Comparison of ENCODE assay signal across 14 cellular contexts in the genomic region with DNA sequence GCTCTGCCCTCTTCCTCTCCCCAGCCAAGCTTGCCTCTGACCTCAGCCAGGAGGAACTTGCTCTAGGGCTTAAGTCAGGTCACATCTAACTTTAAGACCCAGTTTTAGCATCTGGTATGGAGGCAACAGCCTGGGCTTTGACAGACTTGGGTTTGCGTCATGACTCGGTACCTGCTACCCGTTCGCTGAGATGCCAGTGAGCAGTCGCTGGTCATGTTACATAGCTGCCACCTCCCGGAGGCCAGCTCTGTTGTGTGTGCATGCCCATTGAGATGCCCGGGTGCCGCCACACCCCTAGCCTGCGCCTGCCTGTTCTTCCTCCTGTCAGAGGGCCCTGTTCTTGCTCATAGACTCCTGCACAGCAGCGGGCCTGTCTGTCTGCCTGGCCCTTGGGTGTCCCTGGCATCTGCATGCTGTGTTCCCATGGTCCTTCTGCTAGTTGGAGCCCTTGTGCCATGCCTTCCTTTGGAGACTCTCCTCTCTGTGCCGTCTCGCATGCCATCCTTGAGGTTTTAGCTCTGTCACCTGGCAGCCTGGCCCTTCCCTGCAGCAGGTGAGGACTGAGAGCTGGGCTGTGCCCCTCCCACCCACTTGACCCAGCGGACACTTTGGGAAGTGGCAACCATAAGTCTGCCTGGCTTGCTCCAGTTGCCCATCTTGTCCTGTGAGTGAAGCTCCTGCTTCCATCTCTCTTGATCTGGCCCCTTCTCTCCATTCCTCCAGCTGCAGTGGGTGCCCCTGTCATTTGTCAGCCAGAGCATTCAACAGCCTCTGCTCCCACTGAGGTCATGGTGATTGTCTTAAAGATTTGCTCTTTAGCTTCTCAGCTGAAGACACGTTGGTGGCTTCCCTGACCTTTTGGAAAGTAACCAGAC. TPM values are rescaled to one million over a fixed set of nuclear protein-coding genes. Genes with fewer than 3 reads are reported as not detected.
DNase-seq lines count a peak whose midpoint lies in the region; ATAC-seq, FAIRE-seq and TF ChIP-seq lines count a peak whose summit lies in the region.
"Had no signal": no experiment of that assay in that cellular context is flagged by ENCODE, and none has a peak within 500 bp of the region (broad histone marks: within the 10 kb centered on the region; RNA-seq: fewer than 3 reads in every experiment).

No MANE protein-coding gene starts in this region.

- POLR2A ChIA-PET in HepG2 (lab: Yijun Ruan, JAX), result interaction anchor here (1.0 to 4.7 kb wide), 2 partner anchors 25 to 65 kb away, joined by 6 to 92 read pairs; a partner anchor contains a TSS

- no peak overlapping the region for H3K9ac ChIP-seq in HepG2 (ENCODE audit: insufficient read depth, low read depth, low read length)

- TF ChIP-seq EP300 in HepG2 (IDR thresholded peaks at IDR 0.05; ENCODE audit: low read depth in 2 of 2, low read length in 2 of 2), result no peak
- no peak for TF ChIP-seq EP300 in HepG2 (CRISPR knock-in tag; IDR thresholded peaks at IDR 0.05; ENCODE audit: borderline replicate concordance)

- H3K36me3 ChIP-seq in HepG2 (replicated peaks in 1 of 2; ENCODE audit: control insufficient read depth in 1 of 2, insufficient read depth in 2 of 2, low read length in 2 of 2), result no peaks in the 10 kb centered on the region
- no peaks in the 10 kb centered on the region for H3K36me3 ChIP-seq in tibial artery
- H3K36me3 ChIP-seq: SJSA1 had no signal

- no peak for TF ChIP-seq POLR2A in HepG2 (IDR thresholded peaks at IDR 0.05; ENCODE audit: insufficient read depth in 1 of 2, low read depth in 2 of 2, low read length in 2 of 2)

- H3K27me3 ChIP-seq in HepG2 (ENCODE audit: control insufficient read depth in 1 of 2, insufficient read depth in 2 of 2, low read length in 2 of 2) (no peaks in the 10 kb centered on the region), tibial artery (no peaks in the 10 kb centered on the region)
- H3K27me3 ChIP-seq: SJSA1 had no signal

- in situ Hi-C loops in HepG2 (cut with HindIII; ENCODE audit: extremely low pct_ligation_motif_present, low pct_unique_long_range_greater_than_20kb), result no loop called here

- no peaks in the 10 kb centered on the region for H3K9me3 ChIP-seq in HepG2 (ENCODE audit: low read length)
- H3K9me3 ChIP-seq in tibial artery, result no peaks in the 10 kb centered on the region
- H3K9me3 ChIP-seq: psoas muscle, SJSA1 had no signal

- TF ChIP-seq RAD21 in HepG2 (CRISPR knock-in tag; IDR thresholded peaks at IDR 0.05), result no peak

- H4K20me1 ChIP-seq in HepG2 (ENCODE audit: insufficient read depth, low read length), result no peaks in the 10 kb centered on the region

- no peak overlapping the region for H2AFZ ChIP-seq in HepG2 (ENCODE audit: low read length)

- H3K4me3 ChIP-seq in HepG2 (replicated peaks in 1 of 3; ENCODE audit: insufficient read depth in 1 of 3, low read depth in 2 of 3, low read length in 3 of 3) (peak overlapping the region in 1 of 3 experiments; percentile 36; a peak in 2 of 6 replicates), tibial artery (no peak overlapping the region)
- H3K4me3 ChIP-seq: psoas muscle, SJSA1 had no signal

- peaks cover 87% of the 10 kb centered on the region for H3K4me1 ChIP-seq in HepG2 (ENCODE audit: insufficient read depth, low read length)
- peaks cover 0 to 84% (median 67%) of the 10 kb centered on the region in 4 donors for H3K4me1 ChIP-seq in tibial artery

- TF ChIP-seq CTCF in HepG2 (CRISPR knock-in tag; IDR thresholded peaks at IDR 0.05) (no peak), tibial artery (IDR thresholded peaks at IDR 0.05) (no peak)

- intact Hi-C loops in HepG2 (cut with micrococcal nuclease; ENCODE audit: unreplicated experiment), result no loop called here
- intact Hi-C loops in tibial artery (cut with DNase I; ENCODE audit: low total_unique reads), result no loop called here

- H3K27ac ChIP-seq in angular gyrus (ENCODE audit: low read depth, low read length), result peak overlapping the region; percentile 57
- H3K27ac ChIP-seq in HepG2 (ENCODE audit: extremely low read length, insufficient read depth, low read length), result no peak overlapping the region
- H3K27ac ChIP-seq in tibial artery, result peak overlapping the region; percentile 70 to 72
- H3K27ac ChIP-seq: psoas muscle had no signal

- WGBS in HepG2 (ENCODE audit: low lambda C conversion rate), result 82% methylated on average over 14 of the region's 14 CpGs

- ATAC-seq in HepG2 (no peak), GM21619 (IDR thresholded peaks at IDR 0.05; ENCODE audit: unreplicated experiment) (no peak), HG02571 (IDR thresholded peaks at IDR 0.05; ENCODE audit: unreplicated experiment) (no peak)
- ATAC-seq: psoas muscle had no signal

- no peak for FAIRE-seq in HepG2 (lab: Jason Lieb, UNC)
- FAIRE-seq: bronchial epithelial cell had no signal

- no TSS peak for BruUV-seq in HepG2 (replicated peaks; lab: Mats Ljungman, UMichigan)

- CTCF ChIA-PET in HepG2 (lab: Yijun Ruan, JAX; ENCODE audit: low intra/inter-chr PET ratio, low total read pairs), result no interaction called here

- H3K79me2 ChIP-seq in HepG2 (ENCODE audit: insufficient read depth, low read length), result peaks cover 28% of the 10 kb centered on the region

- DNase-seq in NOMO-1 treated with DMSO at 0.1 percent for 48 hours (lab: John Stamatoyannopoulos, UW; ENCODE audit: unreplicated experiment), result peak; percentile 47
- no peak for DNase-seq in NOMO-1 treated with dmso at 0.1 percent for 144 hours (lab: John Stamatoyannopoulos, UW; ENCODE audit: unreplicated experiment)
- DNase-seq in HepG2 (ENCODE audit: low spot score), result no peak
- no peak for DNase-seq in tibial artery
- DNase-seq in GF-D8 (lab: John Stamatoyannopoulos, UW), result no peak
- DNase-seq: activated CD4-positive, CD25-positive, alpha-beta regulatory T cell treated with anti-CD3 and anti-CD28 coated beads, Interleukin-2, amount 50 U/mL, for 72 hours; islet precursor cell; NCI-H2227 treated with DMSO at 0.1 percent for 48 hours; psoas muscle had no signal

- peak overlapping the region; percentile 92 for H3K4me2 ChIP-seq in HepG2 (ENCODE audit: low read depth, low read length)

TF ChIP-seq in HepG2, 621 proteins besides CTCF, POLR2A, EP300 and RAD21 (continues in another document):
- no peak for TF ChIP-seq SMAD3 (CRISPR knock-in tag; IDR thresholded peaks at IDR 0.05)
- TF ChIP-seq, protein P1, sequence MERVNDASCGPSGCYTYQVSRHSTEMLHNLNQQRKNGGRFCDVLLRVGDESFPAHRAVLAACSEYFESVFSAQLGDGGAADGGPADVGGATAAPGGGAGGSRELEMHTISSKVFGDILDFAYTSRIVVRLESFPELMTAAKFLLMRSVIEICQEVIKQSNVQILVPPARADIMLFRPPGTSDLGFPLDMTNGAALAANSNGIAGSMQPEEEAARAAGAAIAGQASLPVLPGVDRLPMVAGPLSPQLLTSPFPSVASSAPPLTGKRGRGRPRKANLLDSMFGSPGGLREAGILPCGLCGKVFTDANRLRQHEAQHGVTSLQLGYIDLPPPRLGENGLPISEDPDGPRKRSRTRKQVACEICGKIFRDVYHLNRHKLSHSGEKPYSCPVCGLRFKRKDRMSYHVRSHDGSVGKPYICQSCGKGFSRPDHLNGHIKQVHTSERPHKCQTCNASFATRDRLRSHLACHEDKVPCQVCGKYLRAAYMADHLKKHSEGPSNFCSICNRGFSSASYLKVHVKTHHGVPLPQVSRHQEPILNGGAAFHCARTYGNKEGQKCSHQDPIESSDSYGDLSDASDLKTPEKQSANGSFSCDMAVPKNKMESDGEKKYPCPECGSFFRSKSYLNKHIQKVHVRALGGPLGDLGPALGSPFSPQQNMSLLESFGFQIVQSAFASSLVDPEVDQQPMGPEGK (CRISPR knock-in tag; IDR thresholded peaks at IDR 0.05), result no peak
- TF ChIP-seq, protein P2, sequence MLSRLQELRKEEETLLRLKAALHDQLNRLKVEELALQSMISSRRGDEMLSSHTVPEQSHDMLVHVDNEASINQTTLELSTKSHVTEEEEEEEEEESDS (CRISPR knock-in tag; IDR thresholded peaks at IDR 0.05; ENCODE audit: borderline replicate concordance), result 0 out of 2 replicates have a peak, but pooled peaks have one; percentile 5
- no peak for TF ChIP-seq MTA1 (CRISPR knock-in tag; IDR thresholded peaks at IDR 0.05; ENCODE audit: borderline replicate concordance)
- no peak for TF ChIP-seq ZC3H4 (CRISPR knock-in tag; IDR thresholded peaks at IDR 0.05; ENCODE audit: borderline replicate concordance)
- TF ChIP-seq HNRNPL (IDR thresholded peaks at IDR 0.05; ENCODE audit: low read depth, low read length), result 0 out of 2 replicates have a peak, but pooled peaks have one; percentile 27
- TF ChIP-seq ZNF878 (CRISPR knock-in tag; IDR thresholded peaks at IDR 0.05), result no peak
- TF ChIP-seq MEF2D (CRISPR knock-in tag; IDR thresholded peaks at IDR 0.05), result no peak

RNA-seq across cellular contexts. Expression of a gene that starts 24.9 kb away (rescaled TPM):
- total RNA-seq in HepG2 (2016; rRNA removed; fragmentation: Illumina TruSeq; extraction: Trizol), result 7.3 and 7.5 TPM in 2 replicates
- total RNA-seq in HepG2 (2016; cell fraction: cytosol; rRNA removed; fragmentation: Illumina TruSeq; extraction: Trizol; ENCODE audit: low read depth), result 2.7 and 4.4 TPM in 2 replicates
- 5.8 and 6.1 TPM in 2 replicates for total RNA-seq in HepG2 (2016; cell fraction: insoluble cytoplasmic fraction; rRNA removed; fragmentation: Illumina TruSeq; extraction: Trizol)
- 5.3 and 5.4 TPM in 2 replicates for total RNA-seq in HepG2 (2016; cell fraction: membrane; rRNA removed; fragmentation: Illumina TruSeq; extraction: Trizol)
- 9.2 and 12.1 TPM in 2 replicates for total RNA-seq in HepG2 (2016; cell fraction: nucleus; rRNA removed; fragmentation: Illumina TruSeq; extraction: Trizol)
- polyA plus RNA-seq in HepG2 (2011; rRNA removed), result 15.5 and 22.3 TPM in 2 replicates
- 10.3 and 11.1 TPM in 2 replicates for polyA plus RNA-seq in HepG2 (2011; cell fraction: cytosol; rRNA removed)
- polyA plus RNA-seq in HepG2 (2011; cell fraction: nucleus; rRNA removed), result 23.5 and 27.0 TPM in 2 replicates
- polyA plus RNA-seq in HepG2 (2012), result 8.6 and 9.2 TPM in 2 replicates
- polyA plus RNA-seq in HepG2 (2016; cell fraction: cytosol; fragmentation: Illumina TruSeq; extraction: Trizol; ENCODE audit: low read depth), result 0.52 and 0.53 TPM in 2 replicates
- polyA plus RNA-seq in HepG2 (2016; cell fraction: insoluble cytoplasmic fraction; fragmentation: Illumina TruSeq; extraction: Trizol; ENCODE audit: low read depth), result 6.8 and 8.0 TPM in 2 replicates
- 2.2 and 2.8 TPM in 2 replicates for polyA plus RNA-seq in HepG2 (2016; cell fraction: membrane; fragmentation: Illumina TruSeq; extraction: Trizol; ENCODE audit: low read depth)
- polyA plus RNA-seq in HepG2 (2016; cell fraction: nucleus; fragmentation: Illumina TruSeq; extraction: Trizol; ENCODE audit: insufficient read depth, low read depth), result 12.8 and 15.6 TPM in 2 replicates
- polyA minus RNA-seq in HepG2 (2011; rRNA and poly(A)+ RNA removed; ENCODE audit: low replicate concordance), result 13.6 and 22.4 TPM in 2 replicates
- 14.0 and 17.7 TPM in 2 replicates for polyA minus RNA-seq in HepG2 (2011; cell fraction: cytosol; rRNA and poly(A)+ RNA removed)
- 49.2 and 56.1 TPM in 2 replicates for polyA minus RNA-seq in HepG2 (2011; cell fraction: nucleus; rRNA and poly(A)+ RNA removed)
